Comparison of ENCODE assay signal across 1 cellular context in the genomic region with DNA sequence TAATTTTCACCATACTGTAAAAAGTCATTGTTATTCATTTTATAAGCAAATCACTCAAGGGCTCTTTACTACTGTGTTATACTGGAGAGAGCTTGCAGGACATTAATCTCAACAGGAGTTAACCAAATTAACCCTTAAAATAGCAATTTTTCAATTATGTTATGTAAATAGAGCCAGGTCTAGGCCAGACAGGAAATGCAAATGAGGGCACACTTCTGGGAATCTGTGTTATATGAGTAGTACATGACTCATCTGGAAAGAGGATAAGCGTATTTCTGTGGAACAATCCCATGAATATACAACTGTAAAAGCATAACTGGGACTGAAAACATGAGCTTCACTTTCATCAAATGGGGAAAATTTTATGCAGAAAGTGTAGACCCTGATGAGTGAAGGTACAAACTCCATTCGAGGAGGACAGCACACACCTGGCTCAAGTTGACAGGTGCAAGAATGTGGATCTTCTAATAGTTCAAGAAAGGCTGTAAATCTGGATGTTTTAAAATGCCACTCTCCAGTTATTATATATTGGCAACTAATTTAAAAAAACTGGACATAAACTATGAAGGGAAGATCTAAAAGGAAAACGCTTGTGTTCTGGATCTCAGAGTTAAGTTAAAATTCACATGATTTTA.
TF ChIP-seq lines count a peak whose summit lies in the region.

No MANE protein-coding gene starts in this region.

TF ChIP-seq in K562, 482 proteins besides CTCF, POLR2A, EP300 and RAD21 (continued from another document and continues in another):
- TF ChIP-seq, protein P1, sequence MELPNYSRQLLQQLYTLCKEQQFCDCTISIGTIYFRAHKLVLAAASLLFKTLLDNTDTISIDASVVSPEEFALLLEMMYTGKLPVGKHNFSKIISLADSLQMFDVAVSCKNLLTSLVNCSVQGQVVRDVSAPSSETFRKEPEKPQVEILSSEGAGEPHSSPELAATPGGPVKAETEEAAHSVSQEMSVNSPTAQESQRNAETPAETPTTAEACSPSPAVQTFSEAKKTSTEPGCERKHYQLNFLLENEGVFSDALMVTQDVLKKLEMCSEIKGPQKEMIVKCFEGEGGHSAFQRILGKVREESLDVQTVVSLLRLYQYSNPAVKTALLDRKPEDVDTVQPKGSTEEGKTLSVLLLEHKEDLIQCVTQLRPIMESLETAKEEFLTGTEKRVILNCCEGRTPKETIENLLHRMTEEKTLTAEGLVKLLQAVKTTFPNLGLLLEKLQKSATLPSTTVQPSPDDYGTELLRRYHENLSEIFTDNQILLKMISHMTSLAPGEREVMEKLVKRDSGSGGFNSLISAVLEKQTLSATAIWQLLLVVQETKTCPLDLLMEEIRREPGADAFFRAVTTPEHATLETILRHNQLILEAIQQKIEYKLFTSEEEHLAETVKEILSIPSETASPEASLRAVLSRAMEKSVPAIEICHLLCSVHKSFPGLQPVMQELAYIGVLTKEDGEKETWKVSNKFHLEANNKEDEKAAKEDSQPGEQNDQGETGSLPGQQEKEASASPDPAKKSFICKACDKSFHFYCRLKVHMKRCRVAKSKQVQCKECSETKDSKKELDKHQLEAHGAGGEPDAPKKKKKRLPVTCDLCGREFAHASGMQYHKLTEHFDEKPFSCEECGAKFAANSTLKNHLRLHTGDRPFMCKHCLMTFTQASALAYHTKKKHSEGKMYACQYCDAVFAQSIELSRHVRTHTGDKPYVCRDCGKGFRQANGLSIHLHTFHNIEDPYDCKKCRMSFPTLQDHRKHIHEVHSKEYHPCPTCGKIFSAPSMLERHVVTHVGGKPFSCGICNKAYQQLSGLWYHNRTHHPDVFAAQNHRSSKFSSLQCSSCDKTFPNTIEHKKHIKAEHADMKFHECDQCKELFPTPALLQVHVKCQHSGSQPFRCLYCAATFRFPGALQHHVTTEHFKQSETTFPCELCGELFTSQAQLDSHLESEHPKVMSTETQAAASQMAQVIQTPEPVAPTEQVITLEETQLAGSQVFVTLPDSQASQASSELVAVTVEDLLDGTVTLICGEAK (IDR thresholded peaks at IDR 0.05) = peak; percentile 54; the same call in 1 of the 2 replicates
- TF ChIP-seq, protein P1 (CRISPR knock-in tag; IDR thresholded peaks at IDR 0.05) = no peak
- TF ChIP-seq ZNF239 (CRISPR knock-in tag; IDR thresholded peaks at IDR 0.05) (no peak), BRD9 (IDR thresholded peaks at IDR 0.05; ENCODE audit: low read depth, partially characterized antibody) (peak; percentile 20), ELF4 (CRISPR knock-in tag; IDR thresholded peaks at IDR 0.05) (peak; percentile 81; the same call in 1 of the 2 replicates), NR2C1 (IDR thresholded peaks at IDR 0.05) (0 out of 2 replicates have a peak, but pooled peaks have one; percentile 7), NR2C1 (tag; IDR thresholded peaks at IDR 0.05) (no peak), RCOR1 (IDR thresholded peaks at IDR 0.05; ENCODE audit: borderline replicate concordance in 1 of 2, low read depth in 2 of 2, low read length in 2 of 2) (peak in 1 of 2 experiments; percentile 81; a peak in 2 of 4 replicates), DPF2 (IDR thresholded peaks at IDR 0.05) (peak; percentile 88), MEF2D (tag; conservative IDR thresholded peaks at IDR 0.05; ENCODE audit: low read depth) (0 out of 2 replicates have a peak, but pooled peaks have one; percentile 21), CBFA2T3 (IDR thresholded peaks at IDR 0.05) (peak; percentile 30; the same call in 1 of the 2 replicates), GABPA (tag; conservative IDR thresholded peaks at IDR 0.05; ENCODE audit: low read depth) (peak; percentile 67), SRSF1 (IDR thresholded peaks at IDR 0.05; ENCODE audit: low read depth, low read length) (no peak), NFE2 (IDR thresholded peaks at IDR 0.05; ENCODE audit: low read depth) (peak; percentile 81), CTBP1 (IDR thresholded peaks at IDR 0.05; ENCODE audit: borderline replicate concordance) (0 out of 2 replicates have a peak, but pooled peaks have one; percentile 13), ARID1B (IDR thresholded peaks at IDR 0.05) (peak; percentile 77), SPI1 (IDR thresholded peaks at IDR 0.05; ENCODE audit: borderline replicate concordance, low read depth, low read length) (0 out of 2 replicates have a peak, but pooled peaks have one; percentile 10), SMAD3 (CRISPR knock-in tag; conservative IDR thresholded peaks at IDR 0.05) (no peak), ATF1 (CRISPR knock-in tag; IDR thresholded peaks at IDR 0.05) (no peak), ATF1 (tag; IDR thresholded peaks at IDR 0.05) (peak; percentile 38), SREBF2 (CRISPR knock-in tag; IDR thresholded peaks at IDR 0.05) (no peak), ZNF766 (CRISPR knock-in tag; conservative IDR thresholded peaks at IDR 0.05) (no peak), SNRNP70 (optimal IDR thresholded peaks at IDR 0.05; ENCODE audit: low read depth, low read length) (no peak), MAZ (CRISPR knock-in tag; conservative IDR thresholded peaks at IDR 0.05 in 1 of 2, IDR thresholded peaks at IDR 0.05 in 1 of 2) (no peak), ZNF561 (CRISPR knock-in tag; conservative IDR thresholded peaks at IDR 0.05) (no peak), STAT5B (CRISPR knock-in tag; IDR thresholded peaks at IDR 0.05) (no peak), CREM (IDR thresholded peaks at IDR 0.05; ENCODE audit: low read depth) (peak; percentile 33; the same call in 1 of the 2 replicates), FIP1L1 (IDR thresholded peaks at IDR 0.05; ENCODE audit: low read depth, low read length, poor library complexity, severe bottlenecking) (no peak), TAL1 (IDR thresholded peaks at IDR 0.05) (no peak)
- TF ChIP-seq, protein P2, sequence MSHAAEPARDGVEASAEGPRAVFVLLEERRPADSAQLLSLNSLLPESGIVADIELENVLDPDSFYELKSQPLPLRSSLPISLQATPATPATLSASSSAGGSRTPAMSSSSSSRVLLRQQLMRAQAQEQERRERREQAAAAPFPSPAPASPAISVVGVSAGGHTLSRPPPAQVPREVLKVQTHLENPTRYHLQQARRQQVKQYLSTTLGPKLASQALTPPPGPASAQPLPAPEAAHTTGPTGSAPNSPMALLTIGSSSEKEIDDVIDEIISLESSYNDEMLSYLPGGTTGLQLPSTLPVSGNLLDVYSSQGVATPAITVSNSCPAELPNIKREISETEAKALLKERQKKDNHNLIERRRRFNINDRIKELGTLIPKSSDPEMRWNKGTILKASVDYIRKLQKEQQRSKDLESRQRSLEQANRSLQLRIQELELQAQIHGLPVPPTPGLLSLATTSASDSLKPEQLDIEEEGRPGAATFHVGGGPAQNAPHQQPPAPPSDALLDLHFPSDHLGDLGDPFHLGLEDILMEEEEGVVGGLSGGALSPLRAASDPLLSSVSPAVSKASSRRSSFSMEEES (CRISPR knock-in tag; IDR thresholded peaks at IDR 0.05) = no peak
- TF ChIP-seq, protein P3, sequence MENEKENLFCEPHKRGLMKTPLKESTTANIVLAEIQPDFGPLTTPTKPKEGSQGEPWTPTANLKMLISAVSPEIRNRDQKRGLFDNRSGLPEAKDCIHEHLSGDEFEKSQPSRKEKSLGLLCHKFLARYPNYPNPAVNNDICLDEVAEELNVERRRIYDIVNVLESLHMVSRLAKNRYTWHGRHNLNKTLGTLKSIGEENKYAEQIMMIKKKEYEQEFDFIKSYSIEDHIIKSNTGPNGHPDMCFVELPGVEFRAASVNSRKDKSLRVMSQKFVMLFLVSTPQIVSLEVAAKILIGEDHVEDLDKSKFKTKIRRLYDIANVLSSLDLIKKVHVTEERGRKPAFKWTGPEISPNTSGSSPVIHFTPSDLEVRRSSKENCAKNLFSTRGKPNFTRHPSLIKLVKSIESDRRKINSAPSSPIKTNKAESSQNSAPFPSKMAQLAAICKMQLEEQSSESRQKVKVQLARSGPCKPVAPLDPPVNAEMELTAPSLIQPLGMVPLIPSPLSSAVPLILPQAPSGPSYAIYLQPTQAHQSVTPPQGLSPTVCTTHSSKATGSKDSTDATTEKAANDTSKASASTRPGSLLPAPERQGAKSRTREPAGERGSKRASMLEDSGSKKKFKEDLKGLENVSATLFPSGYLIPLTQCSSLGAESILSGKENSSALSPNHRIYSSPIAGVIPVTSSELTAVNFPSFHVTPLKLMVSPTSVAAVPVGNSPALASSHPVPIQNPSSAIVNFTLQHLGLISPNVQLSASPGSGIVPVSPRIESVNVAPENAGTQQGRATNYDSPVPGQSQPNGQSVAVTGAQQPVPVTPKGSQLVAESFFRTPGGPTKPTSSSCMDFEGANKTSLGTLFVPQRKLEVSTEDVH (IDR thresholded peaks at IDR 0.05; ENCODE audit: low read depth, partially characterized antibody) = peak; percentile 39
- TF ChIP-seq, protein P4, sequence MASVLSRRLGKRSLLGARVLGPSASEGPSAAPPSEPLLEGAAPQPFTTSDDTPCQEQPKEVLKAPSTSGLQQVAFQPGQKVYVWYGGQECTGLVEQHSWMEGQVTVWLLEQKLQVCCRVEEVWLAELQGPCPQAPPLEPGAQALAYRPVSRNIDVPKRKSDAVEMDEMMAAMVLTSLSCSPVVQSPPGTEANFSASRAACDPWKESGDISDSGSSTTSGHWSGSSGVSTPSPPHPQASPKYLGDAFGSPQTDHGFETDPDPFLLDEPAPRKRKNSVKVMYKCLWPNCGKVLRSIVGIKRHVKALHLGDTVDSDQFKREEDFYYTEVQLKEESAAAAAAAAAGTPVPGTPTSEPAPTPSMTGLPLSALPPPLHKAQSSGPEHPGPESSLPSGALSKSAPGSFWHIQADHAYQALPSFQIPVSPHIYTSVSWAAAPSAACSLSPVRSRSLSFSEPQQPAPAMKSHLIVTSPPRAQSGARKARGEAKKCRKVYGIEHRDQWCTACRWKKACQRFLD (CRISPR knock-in tag; IDR thresholded peaks at IDR 0.05) = no peak
- TF ChIP-seq, protein P5, sequence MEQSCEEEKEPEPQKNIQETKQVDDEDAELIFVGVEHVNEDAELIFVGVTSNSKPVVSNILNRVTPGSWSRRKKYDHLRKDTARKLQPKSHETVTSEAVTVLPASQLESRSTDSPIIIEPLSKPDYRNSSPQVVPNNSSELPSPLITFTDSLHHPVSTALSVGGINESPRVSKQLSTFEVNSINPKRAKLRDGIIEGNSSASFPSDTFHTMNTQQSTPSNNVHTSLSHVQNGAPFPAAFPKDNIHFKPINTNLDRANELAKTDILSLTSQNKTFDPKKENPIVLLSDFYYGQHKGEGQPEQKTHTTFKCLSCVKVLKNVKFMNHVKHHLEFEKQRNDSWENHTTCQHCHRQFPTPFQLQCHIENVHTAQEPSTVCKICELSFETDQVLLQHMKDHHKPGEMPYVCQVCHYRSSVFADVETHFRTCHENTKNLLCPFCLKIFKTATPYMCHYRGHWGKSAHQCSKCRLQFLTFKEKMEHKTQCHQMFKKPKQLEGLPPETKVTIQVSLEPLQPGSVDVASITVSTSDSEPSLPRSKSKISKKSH (CRISPR knock-in tag; IDR thresholded peaks at IDR 0.05) = no peak
- TF ChIP-seq, protein P6, sequence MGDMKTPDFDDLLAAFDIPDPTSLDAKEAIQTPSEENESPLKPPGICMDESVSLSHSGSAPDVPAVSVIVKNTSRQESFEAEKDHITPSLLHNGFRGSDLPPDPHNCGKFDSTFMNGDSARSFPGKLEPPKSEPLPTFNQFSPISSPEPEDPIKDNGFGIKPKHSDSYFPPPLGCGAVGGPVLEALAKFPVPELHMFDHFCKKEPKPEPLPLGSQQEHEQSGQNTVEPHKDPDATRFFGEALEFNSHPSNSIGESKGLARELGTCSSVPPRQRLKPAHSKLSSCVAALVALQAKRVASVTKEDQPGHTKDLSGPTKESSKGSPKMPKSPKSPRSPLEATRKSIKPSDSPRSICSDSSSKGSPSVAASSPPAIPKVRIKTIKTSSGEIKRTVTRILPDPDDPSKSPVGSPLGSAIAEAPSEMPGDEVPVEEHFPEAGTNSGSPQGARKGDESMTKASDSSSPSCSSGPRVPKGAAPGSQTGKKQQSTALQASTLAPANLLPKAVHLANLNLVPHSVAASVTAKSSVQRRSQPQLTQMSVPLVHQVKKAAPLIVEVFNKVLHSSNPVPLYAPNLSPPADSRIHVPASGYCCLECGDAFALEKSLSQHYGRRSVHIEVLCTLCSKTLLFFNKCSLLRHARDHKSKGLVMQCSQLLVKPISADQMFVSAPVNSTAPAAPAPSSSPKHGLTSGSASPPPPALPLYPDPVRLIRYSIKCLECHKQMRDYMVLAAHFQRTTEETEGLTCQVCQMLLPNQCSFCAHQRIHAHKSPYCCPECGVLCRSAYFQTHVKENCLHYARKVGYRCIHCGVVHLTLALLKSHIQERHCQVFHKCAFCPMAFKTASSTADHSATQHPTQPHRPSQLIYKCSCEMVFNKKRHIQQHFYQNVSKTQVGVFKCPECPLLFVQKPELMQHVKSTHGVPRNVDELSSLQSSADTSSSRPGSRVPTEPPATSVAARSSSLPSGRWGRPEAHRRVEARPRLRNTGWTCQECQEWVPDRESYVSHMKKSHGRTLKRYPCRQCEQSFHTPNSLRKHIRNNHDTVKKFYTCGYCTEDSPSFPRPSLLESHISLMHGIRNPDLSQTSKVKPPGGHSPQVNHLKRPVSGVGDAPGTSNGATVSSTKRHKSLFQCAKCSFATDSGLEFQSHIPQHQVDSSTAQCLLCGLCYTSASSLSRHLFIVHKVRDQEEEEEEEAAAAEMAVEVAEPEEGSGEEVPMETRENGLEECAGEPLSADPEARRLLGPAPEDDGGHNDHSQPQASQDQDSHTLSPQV (IDR thresholded peaks at IDR 0.05) = peak; percentile 61
